Comparison of ENCODE assay signal across 1 cellular context in the genomic region with DNA sequence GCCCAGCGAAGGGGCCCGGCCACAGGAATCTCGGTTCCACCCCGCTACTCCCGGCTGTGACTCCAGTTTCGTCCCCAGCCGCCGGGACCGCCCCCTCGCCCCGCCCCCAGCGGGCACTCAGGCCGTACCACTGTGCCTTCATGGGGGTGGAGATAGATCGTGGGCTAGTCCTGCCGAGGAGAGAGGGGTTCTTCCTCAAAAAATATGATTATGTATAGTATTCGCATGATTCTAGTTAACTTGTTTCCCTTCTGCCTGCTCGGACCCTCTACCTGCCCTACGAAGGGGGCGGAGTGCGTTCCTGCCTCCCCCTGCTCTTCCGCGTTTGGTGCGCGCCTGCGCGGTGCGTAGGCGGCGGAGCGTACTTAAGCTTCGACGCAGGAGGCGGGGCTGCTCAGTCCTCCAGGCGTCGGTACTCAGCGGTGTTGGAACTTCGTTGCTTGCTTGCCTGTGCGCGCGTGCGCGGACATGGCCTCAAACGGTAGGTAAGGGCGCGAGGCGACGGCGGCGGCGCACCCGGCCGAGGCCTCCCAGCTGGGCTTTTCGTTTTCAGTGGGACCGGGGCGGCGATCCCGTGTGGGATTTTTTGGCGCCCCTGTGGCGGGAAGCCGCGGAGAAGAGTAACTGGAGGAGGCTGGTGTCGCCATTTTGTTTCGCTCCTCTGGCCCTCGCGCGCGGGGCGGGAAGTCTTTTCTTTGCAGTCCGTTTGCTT.
TF ChIP-seq lines count a peak whose summit lies in the region.

TSS of gene FUS (plus strand) at position 393 of the 712 bp plus-strand sequence. CDS start at position 469, 76 bp downstream.

TF ChIP-seq in HepG2, 621 proteins besides CTCF, POLR2A, EP300 and RAD21 (continued from another document and continues in another):
- TF ChIP-seq ZNF558 (CRISPR knock-in tag; IDR thresholded peaks at IDR 0.05; ENCODE audit: borderline replicate concordance) (peak; percentile 90; the same call in 1 of the 2 replicates), ZNF713 (CRISPR knock-in tag; IDR thresholded peaks at IDR 0.05) (peak; percentile 36; the same call in 1 of the 2 replicates), RBFOX2 (IDR thresholded peaks at IDR 0.05; ENCODE audit: low read depth, low read length) (peak; percentile 100), ZBTB43 (CRISPR knock-in tag; conservative IDR thresholded peaks at IDR 0.05) (peak; percentile 78), HDAC2 (CRISPR knock-in tag; IDR thresholded peaks at IDR 0.05) (no peak), BCLAF1 (IDR thresholded peaks at IDR 0.05) (no peak), ZNF317 (CRISPR knock-in tag; IDR thresholded peaks at IDR 0.05) (peak; percentile 55), ZBTB7A (CRISPR knock-in tag; IDR thresholded peaks at IDR 0.05) (peak; percentile 89), CCDC6 (CRISPR knock-in tag; IDR thresholded peaks at IDR 0.05) (peak; percentile 10; the same call in 1 of the 2 replicates), HNRNPLL (IDR thresholded peaks at IDR 0.05; ENCODE audit: low read depth, low read length, poor library complexity, severe bottlenecking) (peak; percentile 97), ZNF670 (CRISPR knock-in tag; IDR thresholded peaks at IDR 0.05; ENCODE audit: borderline replicate concordance) (peak; percentile 89), TBX2 (CRISPR knock-in tag; IDR thresholded peaks at IDR 0.05; ENCODE audit: borderline replicate concordance) (no peak; the same call in none of the 2 replicates), ZNF530 (CRISPR knock-in tag; IDR thresholded peaks at IDR 0.05; ENCODE audit: low read depth) (no peak), TFDP2 (CRISPR knock-in tag; IDR thresholded peaks at IDR 0.05) (no peak), SRSF1 (optimal IDR thresholded peaks at IDR 0.05; ENCODE audit: low read depth, low read length) (peak; percentile 98), HDAC1 (CRISPR knock-in tag; IDR thresholded peaks at IDR 0.05) (peak; percentile 32; the same call in 1 of the 2 replicates), SP4 (CRISPR knock-in tag; IDR thresholded peaks at IDR 0.05) (peak; percentile 76; the same call in 1 of the 2 replicates), USF2 (IDR thresholded peaks at IDR 0.05; ENCODE audit: low read depth, low read length) (no peak), USF2 (CRISPR knock-in tag; IDR thresholded peaks at IDR 0.05; ENCODE audit: borderline replicate concordance) (no peak), POLR2AphosphoS2 (IDR thresholded peaks at IDR 0.05; ENCODE audit: low read depth, low read length) (peak; percentile 99), RXRB (CRISPR knock-in tag; IDR thresholded peaks at IDR 0.05; ENCODE audit: borderline replicate concordance) (no peak; the same call in 1 of the 2 replicates), GATAD1 (CRISPR knock-in tag; IDR thresholded peaks at IDR 0.05) (peak; percentile 35), AFF4 (CRISPR knock-in tag; IDR thresholded peaks at IDR 0.05) (peak; percentile 96), RFXANK (CRISPR knock-in tag; IDR thresholded peaks at IDR 0.05) (peak; percentile 35; the same call in 1 of the 2 replicates), THAP8 (CRISPR knock-in tag; IDR thresholded peaks at IDR 0.05; ENCODE audit: borderline replicate concordance) (no peak; the same call in 1 of the 2 replicates), TEAD2 (CRISPR knock-in tag; IDR thresholded peaks at IDR 0.05) (no peak), BRD4 (CRISPR knock-in tag; IDR thresholded peaks at IDR 0.05) (peak; percentile 95), SP5 (CRISPR knock-in tag; IDR thresholded peaks at IDR 0.05; ENCODE audit: borderline replicate concordance, low read depth) (peak; percentile 95), SNAI1 (CRISPR knock-in tag; IDR thresholded peaks at IDR 0.05; ENCODE audit: borderline replicate concordance) (peak; percentile 40; the same call in 1 of the 2 replicates), ZNF841 (CRISPR knock-in tag; IDR thresholded peaks at IDR 0.05; ENCODE audit: borderline replicate concordance) (0 out of 2 replicates have a peak, but pooled peaks have one; percentile 69), ZNF782 (CRISPR knock-in tag; IDR thresholded peaks at IDR 0.05; ENCODE audit: borderline replicate concordance) (peak; percentile 84; the same call in 1 of the 2 replicates), ZNF557 (CRISPR knock-in tag; IDR thresholded peaks at IDR 0.05) (no peak), HHEX (CRISPR knock-in tag; IDR thresholded peaks at IDR 0.05) (0 out of 2 replicates have a peak, but pooled peaks have one; percentile 26), AGO1 (IDR thresholded peaks at IDR 0.05; ENCODE audit: low read depth, low read length, poor library complexity, severe bottlenecking) (no peak), ZNF549 (CRISPR knock-in tag; IDR thresholded peaks at IDR 0.05) (no peak), SP140L (CRISPR knock-in tag; IDR thresholded peaks at IDR 0.05; ENCODE audit: borderline replicate concordance) (no peak), ZNF326 (CRISPR knock-in tag; IDR thresholded peaks at IDR 0.05; ENCODE audit: borderline replicate concordance) (no peak; the same call in 1 of the 2 replicates), ZNF44 (CRISPR knock-in tag; IDR thresholded peaks at IDR 0.05) (peak; percentile 97)
- TF ChIP-seq, protein P1, sequence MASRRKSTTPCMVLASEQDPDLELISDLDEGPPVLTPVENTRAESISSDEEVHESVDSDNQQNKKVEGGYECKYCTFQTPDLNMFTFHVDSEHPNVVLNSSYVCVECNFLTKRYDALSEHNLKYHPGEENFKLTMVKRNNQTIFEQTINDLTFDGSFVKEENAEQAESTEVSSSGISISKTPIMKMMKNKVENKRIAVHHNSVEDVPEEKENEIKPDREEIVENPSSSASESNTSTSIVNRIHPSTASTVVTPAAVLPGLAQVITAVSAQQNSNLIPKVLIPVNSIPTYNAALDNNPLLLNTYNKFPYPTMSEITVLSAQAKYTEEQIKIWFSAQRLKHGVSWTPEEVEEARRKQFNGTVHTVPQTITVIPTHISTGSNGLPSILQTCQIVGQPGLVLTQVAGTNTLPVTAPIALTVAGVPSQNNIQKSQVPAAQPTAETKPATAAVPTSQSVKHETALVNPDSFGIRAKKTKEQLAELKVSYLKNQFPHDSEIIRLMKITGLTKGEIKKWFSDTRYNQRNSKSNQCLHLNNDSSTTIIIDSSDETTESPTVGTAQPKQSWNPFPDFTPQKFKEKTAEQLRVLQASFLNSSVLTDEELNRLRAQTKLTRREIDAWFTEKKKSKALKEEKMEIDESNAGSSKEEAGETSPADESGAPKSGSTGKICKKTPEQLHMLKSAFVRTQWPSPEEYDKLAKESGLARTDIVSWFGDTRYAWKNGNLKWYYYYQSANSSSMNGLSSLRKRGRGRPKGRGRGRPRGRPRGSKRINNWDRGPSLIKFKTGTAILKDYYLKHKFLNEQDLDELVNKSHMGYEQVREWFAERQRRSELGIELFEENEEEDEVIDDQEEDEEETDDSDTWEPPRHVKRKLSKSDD (CRISPR knock-in tag; IDR thresholded peaks at IDR 0.05; ENCODE audit: low read depth): no peak
- TF ChIP-seq, protein P2, sequence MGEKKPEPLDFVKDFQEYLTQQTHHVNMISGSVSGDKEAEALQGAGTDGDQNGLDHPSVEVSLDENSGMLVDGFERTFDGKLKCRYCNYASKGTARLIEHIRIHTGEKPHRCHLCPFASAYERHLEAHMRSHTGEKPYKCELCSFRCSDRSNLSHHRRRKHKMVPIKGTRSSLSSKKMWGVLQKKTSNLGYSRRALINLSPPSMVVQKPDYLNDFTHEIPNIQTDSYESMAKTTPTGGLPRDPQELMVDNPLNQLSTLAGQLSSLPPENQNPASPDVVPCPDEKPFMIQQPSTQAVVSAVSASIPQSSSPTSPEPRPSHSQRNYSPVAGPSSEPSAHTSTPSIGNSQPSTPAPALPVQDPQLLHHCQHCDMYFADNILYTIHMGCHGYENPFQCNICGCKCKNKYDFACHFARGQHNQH (CRISPR knock-in tag; IDR thresholded peaks at IDR 0.05): peak; percentile 84
- TF ChIP-seq, protein P3, sequence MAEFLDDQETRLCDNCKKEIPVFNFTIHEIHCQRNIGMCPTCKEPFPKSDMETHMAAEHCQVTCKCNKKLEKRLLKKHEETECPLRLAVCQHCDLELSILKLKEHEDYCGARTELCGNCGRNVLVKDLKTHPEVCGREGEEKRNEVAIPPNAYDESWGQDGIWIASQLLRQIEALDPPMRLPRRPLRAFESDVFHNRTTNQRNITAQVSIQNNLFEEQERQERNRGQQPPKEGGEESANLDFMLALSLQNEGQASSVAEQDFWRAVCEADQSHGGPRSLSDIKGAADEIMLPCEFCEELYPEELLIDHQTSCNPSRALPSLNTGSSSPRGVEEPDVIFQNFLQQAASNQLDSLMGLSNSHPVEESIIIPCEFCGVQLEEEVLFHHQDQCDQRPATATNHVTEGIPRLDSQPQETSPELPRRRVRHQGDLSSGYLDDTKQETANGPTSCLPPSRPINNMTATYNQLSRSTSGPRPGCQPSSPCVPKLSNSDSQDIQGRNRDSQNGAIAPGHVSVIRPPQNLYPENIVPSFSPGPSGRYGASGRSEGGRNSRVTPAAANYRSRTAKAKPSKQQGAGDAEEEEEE (CRISPR knock-in tag; IDR thresholded peaks at IDR 0.05; ENCODE audit: borderline replicate concordance): no peak
